ENCODE assay signal across 1 cellular context in the genomic region with DNA sequence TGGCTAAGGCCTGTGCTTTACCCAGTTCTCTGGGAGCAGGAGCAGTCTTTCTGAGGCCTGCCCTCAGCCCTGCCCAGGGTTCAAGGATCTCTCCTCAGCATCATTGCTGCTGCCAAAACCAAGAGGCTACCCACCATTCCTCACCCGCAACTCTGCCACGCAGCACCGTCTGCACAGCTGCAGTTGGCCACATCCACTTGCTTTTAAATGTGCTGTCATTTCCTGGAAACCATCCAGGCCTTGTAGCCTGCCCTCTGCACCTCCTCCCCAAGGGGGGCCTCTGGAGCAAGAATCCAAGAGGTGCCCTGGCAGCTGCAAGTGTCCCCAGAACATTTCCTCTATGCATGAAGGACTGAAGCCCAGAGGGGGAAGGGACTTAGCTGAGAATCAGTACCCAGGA.
TF ChIP-seq lines count a peak whose summit lies in the region.

No MANE protein-coding gene starts in this region.

TF ChIP-seq in IMR-90, 13 proteins besides CTCF, POLR2A, EP300 and RAD21:
- TF ChIP-seq RCOR1 (IDR thresholded peaks at IDR 0.05; ENCODE audit: insufficient replicate concordance, low read length) (no peak), NFE2L2 (IDR thresholded peaks at IDR 0.05; ENCODE audit: low read depth, low read length) (no peak), CHD1 (IDR thresholded peaks at IDR 0.05; ENCODE audit: low read depth, low read length) (no peak), RFX5 (IDR thresholded peaks at IDR 0.05; ENCODE audit: low read depth, low read length) (no peak), MXI1 (IDR thresholded peaks at IDR 0.05; ENCODE audit: borderline replicate concordance, low read depth, low read length) (no peak), BHLHE40 (IDR thresholded peaks at IDR 0.05; ENCODE audit: low read depth, low read length) (no peak), SMC3 (IDR thresholded peaks at IDR 0.05; ENCODE audit: low read depth, low read length) (no peak), FOS (IDR thresholded peaks at IDR 0.05; ENCODE audit: low read depth, low read length) (no peak), MAFK (IDR thresholded peaks at IDR 0.05; ENCODE audit: low read depth, low read length) (no peak), CEBPB (IDR thresholded peaks at IDR 0.05; ENCODE audit: low read depth, low read length) (no peak), MAZ (IDR thresholded peaks at IDR 0.05; ENCODE audit: borderline replicate concordance, low read depth, low read length) (no peak)
- TF ChIP-seq, protein P1, sequence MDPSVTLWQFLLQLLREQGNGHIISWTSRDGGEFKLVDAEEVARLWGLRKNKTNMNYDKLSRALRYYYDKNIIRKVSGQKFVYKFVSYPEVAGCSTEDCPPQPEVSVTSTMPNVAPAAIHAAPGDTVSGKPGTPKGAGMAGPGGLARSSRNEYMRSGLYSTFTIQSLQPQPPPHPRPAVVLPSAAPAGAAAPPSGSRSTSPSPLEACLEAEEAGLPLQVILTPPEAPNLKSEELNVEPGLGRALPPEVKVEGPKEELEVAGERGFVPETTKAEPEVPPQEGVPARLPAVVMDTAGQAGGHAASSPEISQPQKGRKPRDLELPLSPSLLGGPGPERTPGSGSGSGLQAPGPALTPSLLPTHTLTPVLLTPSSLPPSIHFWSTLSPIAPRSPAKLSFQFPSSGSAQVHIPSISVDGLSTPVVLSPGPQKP (IDR thresholded peaks at IDR 0.05; ENCODE audit: borderline replicate concordance, low read depth, low read length) = no peak
- TF ChIP-seq, protein P2, sequence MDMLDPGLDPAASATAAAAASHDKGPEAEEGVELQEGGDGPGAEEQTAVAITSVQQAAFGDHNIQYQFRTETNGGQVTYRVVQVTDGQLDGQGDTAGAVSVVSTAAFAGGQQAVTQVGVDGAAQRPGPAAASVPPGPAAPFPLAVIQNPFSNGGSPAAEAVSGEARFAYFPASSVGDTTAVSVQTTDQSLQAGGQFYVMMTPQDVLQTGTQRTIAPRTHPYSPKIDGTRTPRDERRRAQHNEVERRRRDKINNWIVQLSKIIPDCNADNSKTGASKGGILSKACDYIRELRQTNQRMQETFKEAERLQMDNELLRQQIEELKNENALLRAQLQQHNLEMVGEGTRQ (IDR thresholded peaks at IDR 0.05; ENCODE audit: low read depth, low read length) = no peak
